ENCODE assay signal across 14 cellular contexts in the genomic region with DNA sequence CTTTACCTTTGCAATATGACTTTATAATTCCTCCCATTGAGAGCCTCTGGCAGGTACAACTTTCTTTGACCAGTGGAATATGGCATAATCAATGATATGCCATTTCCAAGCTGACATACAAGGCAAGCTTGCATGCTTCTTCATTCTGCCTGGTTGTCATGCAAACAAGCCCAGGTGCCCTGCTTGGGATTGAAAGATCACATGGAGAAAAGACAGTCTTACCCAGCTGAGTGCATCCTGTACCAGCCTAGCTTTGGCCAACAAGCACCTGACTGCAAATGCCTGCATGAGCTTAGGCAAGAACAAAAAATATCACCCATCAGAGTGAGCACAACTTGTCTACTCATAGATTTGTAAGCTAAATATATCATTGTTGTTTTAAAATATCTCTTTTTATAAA.
DNase-seq lines count a peak whose midpoint lies in the region; ATAC-seq and TF ChIP-seq lines count a peak whose summit lies in the region.
"Had no signal": no experiment of that assay in that cellular context is flagged by ENCODE, and none has a peak within 500 bp of the region (broad histone marks: within the 10 kb centered on the region; RNA-seq: fewer than 3 reads in every experiment).

No MANE protein-coding gene starts in this region.

- no peak overlapping the region for H3K4me3 Mint-ChIP-seq in GM23338
- no peak overlapping the region for H3K4me3 Mint-ChIP-seq in endodermal cell
- H3K4me3 Mint-ChIP-seq: B cell; CD4-positive, alpha-beta T cell had no signal

- no peak overlapping the region for H2BK15ac ChIP-seq in mesenchymal stem cell (ENCODE audit: low read depth, poor library complexity, severe bottlenecking)

- DNase-seq in GM23338 (ENCODE audit: low spot score) (peak; percentile 44), endodermal cell (peak; percentile 59), mesenchymal stem cell (no peak), glomerular visceral epithelial cell (ENCODE audit: extremely low spot score) (no peak)
- DNase-seq: C1 segment of cervical spinal cord; Calu3; CD4-positive, alpha-beta T cell; DMS 273 treated with DMSO at 0.1 percent for 48 hours; DND-41 had no signal

- H3K9ac ChIP-seq in HUES48 (ENCODE audit: low read depth, low read length) (no peak overlapping the region), endodermal cell (ENCODE audit: extremely low read depth, low read length, poor library complexity, severe bottlenecking) (no peak overlapping the region), mesenchymal stem cell (ENCODE audit: low read length) (no peak overlapping the region)

- H3K36me3 Mint-ChIP-seq in GM23338 (ENCODE audit: low read depth) (no peaks in the 10 kb centered on the region), endodermal cell (ENCODE audit: low read depth) (no peaks in the 10 kb centered on the region)

- H3K4me1 ChIP-seq in GM23338 (ENCODE audit: insufficient read depth) (peaks cover 12% of the 10 kb centered on the region; the same call in 1 of the 2 replicates), HUES48 (ENCODE audit: control insufficient read depth, insufficient read depth, low read length) (peaks cover 22% of the 10 kb centered on the region), endodermal cell (ENCODE audit: control insufficient read depth, insufficient read depth, low read length) (no peaks in the 10 kb centered on the region), mesenchymal stem cell (ENCODE audit: control insufficient read depth, insufficient read depth, low read depth, low read length) (no peaks in the 10 kb centered on the region)

- H3K4me1 Mint-ChIP-seq in GM23338 (peaks cover 22% of the 10 kb centered on the region), endodermal cell (peaks cover 16% of the 10 kb centered on the region)
- H3K4me1 Mint-ChIP-seq: B cell had no signal

- no peak overlapping the region for H3K27ac Mint-ChIP-seq in GM23338
- no peak overlapping the region for H3K27ac Mint-ChIP-seq in endodermal cell
- H3K27ac Mint-ChIP-seq: B cell; CD4-positive, alpha-beta T cell had no signal

- H3K27me3 ChIP-seq in GM23338 (ENCODE audit: insufficient read depth) (no peaks in the 10 kb centered on the region), HUES48 (ENCODE audit: control insufficient read depth, insufficient read depth, low read length) (no peaks in the 10 kb centered on the region), endodermal cell (ENCODE audit: control insufficient read depth, insufficient read depth, low read length, poor library complexity, severe bottlenecking) (no peaks in the 10 kb centered on the region), mesenchymal stem cell (ENCODE audit: control insufficient read depth in 1 of 2, insufficient read depth in 1 of 2, low read length in 2 of 2) (no peaks in the 10 kb centered on the region)

- H2BK120ac ChIP-seq in mesenchymal stem cell (ENCODE audit: low read depth, low read length): no peak overlapping the region

- H3K9me3 Mint-ChIP-seq in GM23338: no peaks in the 10 kb centered on the region
- H3K9me3 Mint-ChIP-seq in endodermal cell: peaks cover 2% of the 10 kb centered on the region

- H3K36me3 ChIP-seq in GM23338 (ENCODE audit: insufficient read depth) (no peaks in the 10 kb centered on the region), HUES48 (ENCODE audit: control insufficient read depth, insufficient read depth, low read length) (no peaks in the 10 kb centered on the region), endodermal cell (ENCODE audit: control insufficient read depth, insufficient read depth, low read length) (no peaks in the 10 kb centered on the region), mesenchymal stem cell (ENCODE audit: control insufficient read depth in 1 of 2, insufficient read depth in 2 of 2, low read depth in 1 of 2, low read length in 2 of 2) (no peaks in the 10 kb centered on the region)

- peak; percentile 88 for ATAC-seq in GM23338
- no peak for ATAC-seq in GM21717 (IDR thresholded peaks at IDR 0.05; ENCODE audit: unreplicated experiment)
- no peak for ATAC-seq in GM18517 (IDR thresholded peaks at IDR 0.05; ENCODE audit: unreplicated experiment)
- no peak for ATAC-seq in HG03521 (IDR thresholded peaks at IDR 0.05; ENCODE audit: unreplicated experiment)

- no peaks in the 10 kb centered on the region for H3K79me1 ChIP-seq in mesenchymal stem cell (replicated peaks; ENCODE audit: low read length, poor library complexity, severe bottlenecking)

- peak overlapping the region; percentile 58 for H3K27ac ChIP-seq in GM23338 (ENCODE audit: low read depth)
- H3K27ac ChIP-seq in HUES48 (ENCODE audit: low read depth, low read length): peak overlapping the region; percentile 63
- no peak overlapping the region for H3K27ac ChIP-seq in endodermal cell (ENCODE audit: low read depth, low read length)
- no peak overlapping the region for H3K27ac ChIP-seq in mesenchymal stem cell (ENCODE audit: low read length, poor library complexity, severe bottlenecking)

- H3K9me3 ChIP-seq in HUES48 (ENCODE audit: control insufficient read depth, insufficient read depth, low read length): no peaks in the 10 kb centered on the region
- no peaks in the 10 kb centered on the region for H3K9me3 ChIP-seq in endodermal cell (ENCODE audit: control insufficient read depth, low read length)
- no peaks in the 10 kb centered on the region for H3K9me3 ChIP-seq in mesenchymal stem cell (ENCODE audit: control insufficient read depth, low read length)

- no peak overlapping the region for H3K18ac ChIP-seq in mesenchymal stem cell (ENCODE audit: low read depth in 1 of 2, low read length in 2 of 2)

- H2BK12ac ChIP-seq in mesenchymal stem cell (ENCODE audit: low read length in 2 of 2): no peak overlapping the region

- no peak overlapping the region for H3K4ac ChIP-seq in mesenchymal stem cell (ENCODE audit: low read depth in 1 of 2, low read length in 2 of 2)

- H3K23ac ChIP-seq in mesenchymal stem cell (ENCODE audit: low read length in 2 of 2): no peak overlapping the region

- no peak overlapping the region for H2AK5ac ChIP-seq in mesenchymal stem cell (ENCODE audit: low read length, severe bottlenecking)

- H3K79me2 ChIP-seq in GM23338 (replicated peaks; ENCODE audit: insufficient read depth): no peaks in the 10 kb centered on the region

- no peak overlapping the region for H3K14ac ChIP-seq in mesenchymal stem cell (ENCODE audit: low read length in 2 of 2)

- no peaks in the 10 kb centered on the region for H3F3A ChIP-seq in GM23338 (replicated peaks; ENCODE audit: low read depth)

- 0 out of 2 replicates have a peak overlapping the region, but pooled peaks have one; percentile 12 for H3K4me2 ChIP-seq in GM23338
- H3K4me2 ChIP-seq in mesenchymal stem cell (ENCODE audit: low read length, poor library complexity, severe bottlenecking): no peak overlapping the region

- 0 out of 2 replicates have a peak, but pooled peaks cover under 1% of the 10 kb centered on the region for H3K9me2 ChIP-seq in GM23338 (ENCODE audit: insufficient read depth)

- H3K4me3 ChIP-seq in GM23338: no peak overlapping the region
- H3K4me3 ChIP-seq in HUES48 (ENCODE audit: low read depth, low read length): 0 out of 2 replicates have a peak overlapping the region, but pooled peaks have one; percentile 6
- H3K4me3 ChIP-seq in endodermal cell (ENCODE audit: low read length): no peak overlapping the region
- no peak overlapping the region for H3K4me3 ChIP-seq in mesenchymal stem cell (ENCODE audit: insufficient read depth in 1 of 2, low read depth in 1 of 2, low read length in 2 of 2)

- H3K27me3 Mint-ChIP-seq in GM23338 (ENCODE audit: insufficient read depth, low read depth, poor library complexity) (no peaks in the 10 kb centered on the region), endodermal cell (ENCODE audit: insufficient read depth) (no peaks in the 10 kb centered on the region)
- H3K27me3 Mint-ChIP-seq: B cell; CD4-positive, alpha-beta T cell had no signal

- no peak overlapping the region for H4K8ac ChIP-seq in mesenchymal stem cell (ENCODE audit: low read length)

- H4K20me1 ChIP-seq in GM23338 (replicated peaks; ENCODE audit: insufficient read depth): no peaks in the 10 kb centered on the region

- no peak overlapping the region for H2BK5ac ChIP-seq in mesenchymal stem cell (ENCODE audit: low read depth, low read length, poor library complexity, severe bottlenecking)

- H2AFZ ChIP-seq in GM23338 (no peak overlapping the region), mesenchymal stem cell (ENCODE audit: low read depth, low read length) (peak overlapping the region; percentile 15)

- H4K91ac ChIP-seq in mesenchymal stem cell (ENCODE audit: low read length): peak overlapping the region; percentile 1

- TF ChIP-seq CTCF in GM23338 (conservative IDR thresholded peaks at IDR 0.05; ENCODE audit: low read depth in 2 of 2): no peak
- TF ChIP-seq CTCF in endodermal cell (conservative IDR thresholded peaks at IDR 0.05): no peak

TF ChIP-seq in GM23338, 12 proteins besides CTCF, POLR2A, EP300 and RAD21 (continues in another document):
- TF ChIP-seq STAT1 (IDR thresholded peaks at IDR 0.05; ENCODE audit: unreplicated experiment): no peak

Comparison
In these comparisons a context has a peak if more than half of its experiments do, and no peak if none do; other contexts are left out.
1. DNase-seq: peak in GM23338 (single experiment) and endodermal cell (single experiment); none in mesenchymal stem cell (single experiment) and glomerular visceral epithelial cell (single experiment).
2. H3K27ac ChIP-seq: peak in GM23338 (single experiment) and HUES48 (single experiment); none in endodermal cell (single experiment) and mesenchymal stem cell (single experiment).